1 cellular context compared by ENCODE assay signal in genomic region chr22:37643225-37643847, GRCh38.
A peak's percentile ranks its signal among the peaks of the same experiment; 100 is the strongest.
TF ChIP-seq lines count a peak whose summit lies in the region.

No MANE protein-coding gene starts in this region.

TF ChIP-seq in GM12878, 131 proteins besides CTCF, POLR2A, EP300 and RAD21:
- TF ChIP-seq SMAD1 (IDR thresholded peaks at IDR 0.05; ENCODE audit: low read depth, partially characterized antibody) (peak; percentile 27), STAT1 (conservative IDR thresholded peaks at IDR 0.05) (no peak), SIN3A (IDR thresholded peaks at IDR 0.05; ENCODE audit: low read depth, low read length) (0 out of 2 replicates have a peak, but pooled peaks have one; percentile 60), ZNF207 (IDR thresholded peaks at IDR 0.05; ENCODE audit: borderline replicate concordance) (0 out of 2 replicates have a peak, but pooled peaks have one; percentile 44), SMC3 (IDR thresholded peaks at IDR 0.05; ENCODE audit: borderline replicate concordance, low read length) (peak; percentile 85), BHLHE40 (IDR thresholded peaks at IDR 0.05; ENCODE audit: borderline replicate concordance in 1 of 2, low read depth in 2 of 2, low read length in 1 of 2) (0 out of 4 replicates have a peak, but pooled peaks of 1 of the 2 experiments have one; percentile 43), POLR2AphosphoS2 (IDR thresholded peaks at IDR 0.05; ENCODE audit: low read depth, low read length) (no peak; the same call in 1 of the 2 replicates), SMARCA5 (IDR thresholded peaks at IDR 0.05) (peak; percentile 68; the same call in 1 of the 2 replicates), CHD2 (IDR thresholded peaks at IDR 0.05; ENCODE audit: borderline replicate concordance, low read depth, low read length) (0 out of 2 replicates have a peak, but pooled peaks have one; percentile 11), YY1 (IDR thresholded peaks at IDR 0.05; ENCODE audit: low read depth, low read length) (peak; percentile 73), HDGF (IDR thresholded peaks at IDR 0.05) (peak; percentile 74; the same call in 1 of the 2 replicates)
